In the genomic region with DNA sequence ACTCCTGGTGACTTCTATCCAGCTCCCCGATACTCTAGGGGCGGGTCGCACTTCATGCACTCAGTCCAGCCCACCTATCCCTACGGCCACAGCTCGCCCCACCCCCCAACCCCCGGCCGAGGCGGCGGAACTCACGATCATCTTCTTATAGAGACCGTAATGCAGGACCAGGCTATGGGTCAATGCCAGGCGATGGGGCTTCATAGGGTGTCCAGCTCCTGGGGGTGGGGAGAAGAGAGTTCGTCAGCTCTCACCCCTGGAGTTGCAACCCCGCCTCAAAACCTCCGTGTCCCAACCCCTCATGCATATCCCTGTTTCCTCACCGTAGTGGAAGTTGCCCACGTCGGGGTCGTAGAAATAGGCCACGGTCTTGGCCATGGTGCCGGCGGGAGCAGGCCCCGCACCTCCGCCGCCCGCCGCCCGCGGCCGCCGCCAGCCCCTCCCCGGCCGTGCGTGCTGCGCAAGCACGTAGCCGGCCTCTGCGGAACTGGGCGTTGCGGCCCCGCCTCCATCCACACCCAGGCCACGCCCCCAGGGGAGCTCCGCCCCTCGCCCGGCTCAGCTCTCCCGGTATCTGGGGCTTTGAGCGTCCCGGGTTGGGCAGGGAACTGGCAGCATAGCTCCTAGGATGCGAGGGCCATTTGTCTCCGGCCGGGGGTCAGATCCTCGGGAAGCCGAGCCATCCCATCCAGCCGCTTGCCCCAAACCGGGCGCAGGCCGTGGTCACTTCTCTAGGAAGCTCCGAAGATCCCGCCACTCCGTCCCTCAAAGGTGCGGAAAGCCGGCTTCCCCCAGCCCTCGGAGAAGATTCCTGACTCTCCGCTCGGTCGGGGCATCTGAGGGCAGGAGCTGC, we compare ENCODE assay signal across 8 cellular contexts. TPM values are rescaled to one million over a fixed set of nuclear protein-coding genes. Genes with fewer than 3 reads are reported as not detected.
DNase-seq lines count a peak whose midpoint lies in the region; ATAC-seq and TF ChIP-seq lines count a peak whose summit lies in the region.

Gene HDAC3 (minus strand): TSS at position 437 of the 853 bp plus-strand sequence. CDS start 59 bp downstream, at position 378.
A gene with protein sequence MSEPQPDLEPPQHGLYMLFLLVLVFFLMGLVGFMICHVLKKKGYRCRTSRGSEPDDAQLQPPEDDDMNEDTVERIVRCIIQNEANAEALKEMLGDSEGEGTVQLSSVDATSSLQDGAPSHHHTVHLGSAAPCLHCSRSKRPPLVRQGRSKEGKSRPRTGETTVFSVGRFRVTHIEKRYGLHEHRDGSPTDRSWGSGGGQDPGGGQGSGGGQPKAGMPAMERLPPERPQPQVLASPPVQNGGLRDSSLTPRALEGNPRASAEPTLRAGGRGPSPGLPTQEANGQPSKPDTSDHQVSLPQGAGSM (plus strand): TSS at position 585 of the 853 bp plus-strand sequence. CDS start 1,229 bp downstream, outside the sequence.

- ATAC-seq in GM18520 (IDR thresholded peaks at IDR 0.05; ENCODE audit: unreplicated experiment): peak; percentile 56
- ATAC-seq in HG03045 (IDR thresholded peaks at IDR 0.05; ENCODE audit: unreplicated experiment): peak; percentile 73

- H3K4me1 Mint-ChIP-seq in immature natural killer cell: peaks cover 27 to 36% of the 10 kb centered on the region in 2 donors

- in situ Hi-C loops in T47D (cut with HindIII; ENCODE audit: low pct_unique_long_range_greater_than_20kb, low sequenced_read_pairs): no loop called here

- no peaks in the 10 kb centered on the region for H3K36me3 ChIP-seq in smooth muscle cell (ENCODE audit: low read depth)

- peaks cover 5 to 13% (median 6%) of the 10 kb centered on the region in 3 donors for H3K36me3 Mint-ChIP-seq in immature natural killer cell

- H3K4me1 ChIP-seq in smooth muscle cell (ENCODE audit: low read depth): peaks cover 16% of the 10 kb centered on the region

- H2AFZ ChIP-seq in smooth muscle cell (ENCODE audit: low read depth): peak within 1 kb of the TSS; percentile 93

- peaks cover under 1% of the 10 kb centered on the region for H3F3A ChIP-seq in smooth muscle cell (ENCODE audit: low read depth)

- H3K9me3 ChIP-seq in smooth muscle cell (replicated peaks; ENCODE audit: low read depth): no peaks in the 10 kb centered on the region

- peaks cover 0 to 14% (median 5%) of the 10 kb centered on the region in 3 donors for H3K27me3 Mint-ChIP-seq in immature natural killer cell (ENCODE audit: low read depth in 3 of 3)

- peak within 1 kb of the TSS; percentile 80 for H3K9ac ChIP-seq in smooth muscle cell (ENCODE audit: low read depth)

- under 1% methylated on average over 66 of the region's 66 CpGs for WGBS in smooth muscle cell (ENCODE audit: low lambda C conversion rate)

- H3K27ac Mint-ChIP-seq in immature natural killer cell: peak within 1 kb of the TSS; percentile 75 to 94 (median 86)

- H3K4me3 Mint-ChIP-seq in immature natural killer cell: peak within 1 kb of the TSS; percentile 90 to 94 (median 92)

- H3K79me2 ChIP-seq in smooth muscle cell (ENCODE audit: low read depth): peaks cover 47% of the 10 kb centered on the region

- no peaks in the 10 kb centered on the region for H3K27me3 ChIP-seq in smooth muscle cell (ENCODE audit: low read depth)

- H3K4me3 ChIP-seq in smooth muscle cell: peak within 1 kb of the TSS; percentile 95

- H3K9me3 Mint-ChIP-seq in immature natural killer cell: no peaks in the 10 kb centered on the region

- no peak for TF ChIP-seq CTCF in VCaP (conservative IDR thresholded peaks at IDR 0.05)
- no peak for TF ChIP-seq CTCF in smooth muscle cell (IDR thresholded peaks at IDR 0.05; ENCODE audit: borderline replicate concordance, insufficient read depth, poor library complexity, severe bottlenecking)

- H3K4me2 ChIP-seq in smooth muscle cell: peak within 1 kb of the TSS; percentile 99

- H4K20me1 ChIP-seq in smooth muscle cell (ENCODE audit: low read depth): peaks cover 53% of the 10 kb centered on the region

- DNase-seq in A172 (ENCODE audit: low spot score) (peak; percentile 83), NCI-H2171 (lab: John Stamatoyannopoulos, UW) (peak; percentile 63), T47D (ENCODE audit: low read depth in 1 of 2, low spot score in 1 of 2) (peak; percentile 95 to 98), immature natural killer cell (peak; percentile 91 to 92 (median 91)), smooth muscle cell (lab: John Stamatoyannopoulos, UW; ENCODE audit: unreplicated experiment) (peak; percentile 80)

- peak within 1 kb of the TSS; percentile 93 for H3K27ac ChIP-seq in VCaP
- peak within 1 kb of the TSS; percentile 36 for H3K27ac ChIP-seq in smooth muscle cell (ENCODE audit: low read depth)

RNA-seq across cellular contexts. Expression of gene HDAC3, which starts in this region (rescaled TPM):
- 74.1 and 78.7 TPM in 2 replicates for total RNA-seq in A172 (2014; rRNA removed; shearing (Covaris generic))
- polyA plus RNA-seq in immature natural killer cell (100 to 1,000 TPM in 1 of 3 donors, 10 to 100 TPM in 2; 71.5 to 140 (median 80.6) TPM), smooth muscle cell (66.9 and 79.8 TPM in 2 replicates)
- total RNA-seq in smooth muscle cell: 47.4 and 50.2 TPM in 2 replicates

RNA-seq across cellular contexts. Expression of the second gene that starts in this region (rescaled TPM):
- total RNA-seq in A172 (2014; rRNA removed; shearing (Covaris generic)): 6.9 and 10.4 TPM in 2 replicates
- polyA plus RNA-seq in immature natural killer cell (1 to 10 TPM; 1.0 to 3.1 (median 1.5) TPM), smooth muscle cell (7.4 and 8.7 TPM in 2 replicates)
- total RNA-seq in smooth muscle cell: 2.6 and 4.2 TPM in 2 replicates

Comparison
In these comparisons a context has a peak if more than half of its experiments do, and no peak if none do; other contexts are left out.
1. Peak in every context shown above with its lines: DNase-seq, ATAC-seq, H3K4me3 ChIP-seq and H3K27ac ChIP-seq.